ENCODE assay signal across 1 cellular context in genomic region chr15:78872972-78873795, GRCh38.
TF ChIP-seq lines count a peak whose summit lies in the region.

No MANE protein-coding gene starts in this region.

TF ChIP-seq in HepG2, 621 proteins besides CTCF, POLR2A, EP300 and RAD21 (continued from another document and continues in another):
- TF ChIP-seq DZIP1 (CRISPR knock-in tag; IDR thresholded peaks at IDR 0.05) = no peak
- 0 out of 2 replicates have a peak, but pooled peaks have one; percentile 35 for TF ChIP-seq ZBTB33 (CRISPR knock-in tag; IDR thresholded peaks at IDR 0.05)
- no peak for TF ChIP-seq GRHL1 (CRISPR knock-in tag; conservative IDR thresholded peaks at IDR 0.05)
- peak; percentile 49; the same call in 1 of the 2 replicates for TF ChIP-seq SALL1 (CRISPR knock-in tag; IDR thresholded peaks at IDR 0.05)
- no peak for TF ChIP-seq ADNP (CRISPR knock-in tag; IDR thresholded peaks at IDR 0.05)
- TF ChIP-seq HNRNPLL (IDR thresholded peaks at IDR 0.05; ENCODE audit: low read depth, low read length, poor library complexity, severe bottlenecking) = peak; percentile 69
- TF ChIP-seq NFIC (IDR thresholded peaks at IDR 0.05; ENCODE audit: low read length) = no peak
- no peak for TF ChIP-seq ZBTB10 (CRISPR knock-in tag; IDR thresholded peaks at IDR 0.05; ENCODE audit: borderline replicate concordance)
- no peak for TF ChIP-seq ZNF609 (CRISPR knock-in tag; IDR thresholded peaks at IDR 0.05; ENCODE audit: borderline replicate concordance)
- TF ChIP-seq ZFP62 (CRISPR knock-in tag; IDR thresholded peaks at IDR 0.05) = no peak
- no peak for TF ChIP-seq SRSF4 (IDR thresholded peaks at IDR 0.05; ENCODE audit: low read depth, low read length, poor library complexity, severe bottlenecking)
- no peak for TF ChIP-seq NFE2L1 (CRISPR knock-in tag; IDR thresholded peaks at IDR 0.05; ENCODE audit: borderline replicate concordance)
- TF ChIP-seq ZNF615 (CRISPR knock-in tag; IDR thresholded peaks at IDR 0.05; ENCODE audit: borderline replicate concordance) = no peak
- no peak for TF ChIP-seq ISL2 (CRISPR knock-in tag; IDR thresholded peaks at IDR 0.05)
- TF ChIP-seq SMC3 (IDR thresholded peaks at IDR 0.05; ENCODE audit: low read length) = no peak
- no peak for TF ChIP-seq ZNF382 (CRISPR knock-in tag; IDR thresholded peaks at IDR 0.05; ENCODE audit: borderline replicate concordance)
- peak; percentile 55; the same call in 1 of the 2 replicates for TF ChIP-seq SIN3A (IDR thresholded peaks at IDR 0.05; ENCODE audit: borderline replicate concordance, low read depth, low read length)
- no peak; the same call in 1 of the 2 replicates for TF ChIP-seq ATF7-NPFF (CRISPR knock-in tag; IDR thresholded peaks at IDR 0.05; ENCODE audit: low read depth)
- TF ChIP-seq ZNF619 (CRISPR knock-in tag; IDR thresholded peaks at IDR 0.05) = no peak
- no peak for TF ChIP-seq ZNF414 (CRISPR knock-in tag; IDR thresholded peaks at IDR 0.05)
- TF ChIP-seq MEIS1 (CRISPR knock-in tag; IDR thresholded peaks at IDR 0.05; ENCODE audit: borderline replicate concordance) = peak; percentile 61; the same call in 1 of the 2 replicates
- no peak for TF ChIP-seq ZNF652 (CRISPR knock-in tag; IDR thresholded peaks at IDR 0.05; ENCODE audit: borderline replicate concordance, low read depth)
- TF ChIP-seq PAXIP1 (CRISPR knock-in tag; conservative IDR thresholded peaks at IDR 0.05) = no peak
- no peak for TF ChIP-seq KLF15 (CRISPR knock-in tag; IDR thresholded peaks at IDR 0.05; ENCODE audit: borderline replicate concordance)
- no peak for TF ChIP-seq SRF (IDR thresholded peaks at IDR 0.05; ENCODE audit: low read depth, low read length)
- TF ChIP-seq ZNF160 (CRISPR knock-in tag; IDR thresholded peaks at IDR 0.05) = no peak
- no peak for TF ChIP-seq ZNF383 (CRISPR knock-in tag; IDR thresholded peaks at IDR 0.05; ENCODE audit: borderline replicate concordance)
- TF ChIP-seq SRSF1 (optimal IDR thresholded peaks at IDR 0.05; ENCODE audit: low read depth, low read length) = peak; percentile 72
- no peak for TF ChIP-seq ZBTB1 (CRISPR knock-in tag; IDR thresholded peaks at IDR 0.05; ENCODE audit: borderline replicate concordance)
- TF ChIP-seq KLF13 (CRISPR knock-in tag; IDR thresholded peaks at IDR 0.05) = no peak
- no peak for TF ChIP-seq MLXIP (CRISPR knock-in tag; IDR thresholded peaks at IDR 0.05; ENCODE audit: borderline replicate concordance)
- TF ChIP-seq ZNF746 (CRISPR knock-in tag; IDR thresholded peaks at IDR 0.05) = no peak
- TF ChIP-seq THAP8 (CRISPR knock-in tag; IDR thresholded peaks at IDR 0.05; ENCODE audit: borderline replicate concordance) = 0 out of 2 replicates have a peak, but pooled peaks have one; percentile 24
- TF ChIP-seq ZFP41 (CRISPR knock-in tag; IDR thresholded peaks at IDR 0.05; ENCODE audit: borderline replicate concordance) = no peak
- no peak for TF ChIP-seq MTF1 (CRISPR knock-in tag; IDR thresholded peaks at IDR 0.05)
- TF ChIP-seq ELF4 (CRISPR knock-in tag; IDR thresholded peaks at IDR 0.05; ENCODE audit: borderline replicate concordance) = no peak
- no peak for TF ChIP-seq ZEB1 (IDR thresholded peaks at IDR 0.05; ENCODE audit: insufficient replicate concordance, low read depth)
